18 cellular contexts compared by ENCODE assay signal in genomic region chr18:69758458-69758857, GRCh38.
DNase-seq lines count a peak whose midpoint lies in the region; ATAC-seq and TF ChIP-seq lines count a peak whose summit lies in the region.
"Had no signal": no experiment of that assay in that cellular context is flagged by ENCODE, and none has a peak within 500 bp of the region (broad histone marks: within the 10 kb centered on the region; RNA-seq: fewer than 3 reads in every experiment).

No MANE protein-coding gene starts in this region.

- TF ChIP-seq CTCF in sigmoid colon (IDR thresholded peaks at IDR 0.05) = no peak

- peak; percentile 25 for DNase-seq in EH (ENCODE audit: low read depth)
- DNase-seq in M059J (ENCODE audit: low read depth) = peak; percentile 40
- DNase-seq in fibroblast of gingiva (ENCODE audit: low read depth) = peak; percentile 47
- DNase-seq in skeletal muscle cell (ENCODE audit: low read depth) = peak; percentile 8
- no peak for DNase-seq in effector CD4-positive, alpha-beta T cell
- DNase-seq in sigmoid colon = no peak
- DNase-seq: activated CD8-positive, alpha-beta T cell treated with anti-CD3 and anti-CD28 coated beads, Interleukin-2, amount 10 ng/mL, durations not matched to agents 7 days and 5 days; activated T-cell treated with anti-CD3 and anti-CD28 coated beads, Interleukin-2, amount 50 U/mL, for 48 hours; BE2C; effector memory CD8-positive, alpha-beta T cell; GOT3; mucosa of descending colon; right lobe of liver; substantia nigra; SW 1271 had no signal

- no peak overlapping the region for H3K4me3 ChIP-seq in skeletal muscle cell (ENCODE audit: low read depth, low read length)
- no peak overlapping the region for H3K4me3 ChIP-seq in sigmoid colon
- H3K4me3 ChIP-seq: cardiac muscle cell, mucosa of descending colon, right lobe of liver had no signal

- no peak for TF ChIP-seq EP300 in sigmoid colon (IDR thresholded peaks at IDR 0.05)

- no peak for TF ChIP-seq POLR2A in sigmoid colon (IDR thresholded peaks at IDR 0.05)

- H3K4me1 ChIP-seq in sigmoid colon = no peaks in the 10 kb centered on the region
- H3K4me1 ChIP-seq: BE2C, right lobe of liver had no signal

- H3K9me3 ChIP-seq in sigmoid colon = peaks cover 0 to 3% (median 0%) of the 10 kb centered on the region in 4 donors
- H3K9me3 ChIP-seq: BE2C, mucosa of descending colon, right lobe of liver had no signal

- no peaks in the 10 kb centered on the region for H3K36me3 ChIP-seq in sigmoid colon
- H3K36me3 ChIP-seq: BE2C, cardiac muscle cell, right lobe of liver had no signal

- no peak overlapping the region for H3K27ac ChIP-seq in sigmoid colon
- H3K27ac ChIP-seq: cardiac muscle cell, right lobe of liver, RWPE1 had no signal

- no peaks in the 10 kb centered on the region for H3K27me3 ChIP-seq in sigmoid colon
- H3K27me3 ChIP-seq: BE2C, cardiac muscle cell, right lobe of liver had no signal

- no peak for ATAC-seq in HG03159 (IDR thresholded peaks at IDR 0.05; ENCODE audit: unreplicated experiment)
- ATAC-seq: activated CD8-positive, alpha-beta T cell treated with anti-CD3 and anti-CD28 coated beads, Interleukin-2, amount 10 ng/mL, durations not matched to agents 7 days and 5 days; effector memory CD8-positive, alpha-beta T cell; mucosa of descending colon; right lobe of liver had no signal

- intact Hi-C loops in sigmoid colon (cut with DNase I) = no loop called here

Comparison
In these comparisons a context has a peak if more than half of its experiments do, and no peak if none do; other contexts are left out.
1. DNase-seq: peak in EH (single experiment), M059J (single experiment), fibroblast of gingiva (single experiment) and skeletal muscle cell (single experiment); none in effector CD4-positive, alpha-beta T cell (single experiment) and sigmoid colon (single experiment).